ENCODE assay signal across 9 cellular contexts in genomic region chr22:20783844-20784723, GRCh38. TPM values are rescaled to one million over a fixed set of nuclear protein-coding genes. Genes with fewer than 3 reads are reported as not detected.
DNase-seq lines count a peak whose midpoint lies in the region; ATAC-seq and TF ChIP-seq lines count a peak whose summit lies in the region.
"Had no signal": no experiment of that assay in that cellular context is flagged by ENCODE, and none has a peak within 500 bp of the region (broad histone marks: within the 10 kb centered on the region; RNA-seq: fewer than 3 reads in every experiment).

No MANE protein-coding gene starts in this region.

- CTCF ChIA-PET in activated CD8-positive, alpha-beta T cell treated with anti-CD3 and anti-CD28 coated beads for 36 hours (lab: Charles Lee), result interaction anchor here (0.7 to 6.3 kb wide), 23 partner anchors 10 to 365 kb away, joined by 3 to 57 read pairs (median 5); partner anchors contain the start of gene SERPIND1

- no peaks in the 10 kb centered on the region for H3K9me3 ChIP-seq in BLaER1 treated with 17β-estradiol and CSF1 and Interleukin-3, amounts not matched to agents 10 nM and 100 nM (replicated peaks in 1 of 11)

- H3K4me3 ChIP-seq in BLaER1 treated with 17β-estradiol and CSF1 and Interleukin-3, amounts not matched to agents 10 nM and 100 nM, result peak overlapping the region in 2 of 10 experiments; percentile 5 to 9; a peak in 2 of 20 replicates
- no peak overlapping the region for H3K4me3 ChIP-seq in fibroblast of pulmonary artery (replicated peaks; ENCODE audit: low read depth, low read length)

- no peak overlapping the region for H3K27ac Mint-ChIP-seq in activated CD8-positive, alpha-beta T cell treated with anti-CD3 and anti-CD28 coated beads for 36 hours
- H3K27ac Mint-ChIP-seq in osteocyte (ENCODE audit: unreplicated experiment), result peak overlapping the region; percentile 23

- H3K9me3 Mint-ChIP-seq in activated CD8-positive, alpha-beta T cell treated with anti-CD3 and anti-CD28 coated beads for 36 hours, result no peaks in the 10 kb centered on the region
- no peaks in the 10 kb centered on the region for H3K9me3 Mint-ChIP-seq in osteocyte (ENCODE audit: unreplicated experiment)

- no peaks in the 10 kb centered on the region for H3K27me3 Mint-ChIP-seq in activated CD8-positive, alpha-beta T cell treated with anti-CD3 and anti-CD28 coated beads for 36 hours
- H3K27me3 Mint-ChIP-seq in osteocyte (ENCODE audit: unreplicated experiment), result no peaks in the 10 kb centered on the region

- H3K4me1 ChIP-seq in BLaER1 treated with 17β-estradiol and CSF1 and Interleukin-3, amounts not matched to agents 10 nM and 100 nM, result peaks cover 39 to 89% (median 57%) of the 10 kb centered on the region in 10 experiments

- H3K4me3 Mint-ChIP-seq in activated CD8-positive, alpha-beta T cell treated with anti-CD3 and anti-CD28 coated beads for 36 hours, result no peak overlapping the region
- H3K4me3 Mint-ChIP-seq in osteocyte (ENCODE audit: unreplicated experiment), result no peak overlapping the region

- peak; percentile 64 for TF ChIP-seq CTCF in activated CD8-positive, alpha-beta T cell treated with anti-CD3 and anti-CD28 coated beads for 36 hours (IDR thresholded peaks at IDR 0.05)
- TF ChIP-seq CTCF in fibroblast of pulmonary artery (IDR thresholded peaks at IDR 0.05; ENCODE audit: low read length, missing control alignments) (peak; percentile 80), osteocyte (IDR thresholded peaks at IDR 0.05) (peak; percentile 72), omental fat pad (IDR thresholded peaks at IDR 0.05) (no peak)

- H3K36me3 ChIP-seq in BLaER1 treated with 17β-estradiol and CSF1 and Interleukin-3, amounts not matched to agents 10 nM and 100 nM, result peaks cover 26 to 72% (median 55%) of the 10 kb centered on the region in 11 experiments

- peak overlapping the region; percentile 66 to 89 (median 77) for H3K4me2 ChIP-seq in BLaER1 treated with 17β-estradiol and CSF1 and Interleukin-3, amounts not matched to agents 10 nM and 100 nM

- peaks cover 11% of the 10 kb centered on the region for H3K36me3 Mint-ChIP-seq in activated CD8-positive, alpha-beta T cell treated with anti-CD3 and anti-CD28 coated beads for 36 hours (ENCODE audit: low read depth)
- H3K36me3 Mint-ChIP-seq in osteocyte (ENCODE audit: unreplicated experiment), result peaks cover 13% of the 10 kb centered on the region

- H3K27ac ChIP-seq in BLaER1 treated with 17β-estradiol and CSF1 and Interleukin-3, amounts not matched to agents 10 nM and 100 nM, result peak overlapping the region in 10 of 11 experiments; percentile 0 to 56 (median 32); a peak in 12 of 22 replicates

- intact Hi-C loops in activated CD8-positive, alpha-beta T cell treated with anti-CD3 and anti-CD28 coated beads for 36 hours (cut with micrococcal nuclease), result no loop called here

- no peaks in the 10 kb centered on the region for H3K27me3 ChIP-seq in BLaER1 treated with 17β-estradiol and CSF1 and Interleukin-3, amounts not matched to agents 10 nM and 100 nM

- peaks cover 20 to 65% (median 36%) of the 10 kb centered on the region in 11 experiments; a peak in 20 of 22 replicates for H4K20me1 ChIP-seq in BLaER1 treated with 17β-estradiol and CSF1 and Interleukin-3, amounts not matched to agents 10 nM and 100 nM

- peak overlapping the region in 4 of 11 experiments; percentile 9 to 28 (median 18); a peak in 2 of 22 replicates for H3K9ac ChIP-seq in BLaER1 treated with 17β-estradiol and CSF1 and Interleukin-3, amounts not matched to agents 10 nM and 100 nM

- peak; percentile 48 for ATAC-seq in GM18907 (IDR thresholded peaks at IDR 0.05; ENCODE audit: unreplicated experiment)
- peak; percentile 70 for ATAC-seq in activated CD8-positive, alpha-beta T cell treated with anti-CD3 and anti-CD28 coated beads for 36 hours
- ATAC-seq in GM21367 (IDR thresholded peaks at IDR 0.05; ENCODE audit: unreplicated experiment), result no peak
- ATAC-seq in omental fat pad (ENCODE audit: low FRiP score), result no peak

- POLR2A ChIA-PET in activated CD8-positive, alpha-beta T cell treated with anti-CD3 and anti-CD28 coated beads for 36 hours (lab: Charles Lee), result no interaction called here

- H3K4me1 Mint-ChIP-seq in activated CD8-positive, alpha-beta T cell treated with anti-CD3 and anti-CD28 coated beads for 36 hours (ENCODE audit: low read depth), result peaks cover 18% of the 10 kb centered on the region
- peaks cover 3% of the 10 kb centered on the region for H3K4me1 Mint-ChIP-seq in osteocyte (ENCODE audit: unreplicated experiment)

- DNase-seq in NCI-H526 treated with DMSO at 0.1 percent for 48 hours (lab: John Stamatoyannopoulos, UW), result peak; percentile 13
- DNase-seq in activated CD8-positive, alpha-beta T cell treated with anti-CD3 and anti-CD28 coated beads for 36 hours, result peak; percentile 72
- peak; percentile 76 for DNase-seq in fibroblast of pulmonary artery (ENCODE audit: low read depth)
- no peak for DNase-seq in osteocyte (ENCODE audit: extremely low spot score, unreplicated experiment)
- no peak for DNase-seq in omental fat pad (ENCODE audit: low spot score)

RNA-seq across cellular contexts. Expression of gene SERPIND1, which starts 10.2 kb away (rescaled TPM):
- not detected for total RNA-seq in activated CD8-positive, alpha-beta T cell treated with anti-CD3 and anti-CD28 coated beads for 36 hours
- total RNA-seq in osteocyte (not detected in 2 replicates), omental fat pad (under 1 TPM in 2 of 4 donors, not detected in 2; 0.24 to 0.37 TPM)
- total RNA-seq: skeletal muscle tissue had no signal

Comparison
In these comparisons a context has a peak if more than half of its experiments do, and no peak if none do; other contexts are left out.
1. ATAC-seq: peak in GM18907 (single experiment) and activated CD8-positive, alpha-beta T cell treated with anti-CD3 and anti-CD28 coated beads for 36 hours (single experiment); none in GM21367 (single experiment) and omental fat pad (single experiment).
2. DNase-seq: peak in NCI-H526 treated with DMSO at 0.1 percent for 48 hours (single experiment), activated CD8-positive, alpha-beta T cell treated with anti-CD3 and anti-CD28 coated beads for 36 hours (single experiment) and fibroblast of pulmonary artery (single experiment); none in osteocyte (single experiment) and omental fat pad (single experiment).
3. CTCF ChIP-seq: peak in activated CD8-positive, alpha-beta T cell treated with anti-CD3 and anti-CD28 coated beads for 36 hours (single experiment), fibroblast of pulmonary artery (single experiment) and osteocyte (single experiment); none in omental fat pad (0 of 3).